ENCODE assay signal across 24 cellular contexts in the genomic region with DNA sequence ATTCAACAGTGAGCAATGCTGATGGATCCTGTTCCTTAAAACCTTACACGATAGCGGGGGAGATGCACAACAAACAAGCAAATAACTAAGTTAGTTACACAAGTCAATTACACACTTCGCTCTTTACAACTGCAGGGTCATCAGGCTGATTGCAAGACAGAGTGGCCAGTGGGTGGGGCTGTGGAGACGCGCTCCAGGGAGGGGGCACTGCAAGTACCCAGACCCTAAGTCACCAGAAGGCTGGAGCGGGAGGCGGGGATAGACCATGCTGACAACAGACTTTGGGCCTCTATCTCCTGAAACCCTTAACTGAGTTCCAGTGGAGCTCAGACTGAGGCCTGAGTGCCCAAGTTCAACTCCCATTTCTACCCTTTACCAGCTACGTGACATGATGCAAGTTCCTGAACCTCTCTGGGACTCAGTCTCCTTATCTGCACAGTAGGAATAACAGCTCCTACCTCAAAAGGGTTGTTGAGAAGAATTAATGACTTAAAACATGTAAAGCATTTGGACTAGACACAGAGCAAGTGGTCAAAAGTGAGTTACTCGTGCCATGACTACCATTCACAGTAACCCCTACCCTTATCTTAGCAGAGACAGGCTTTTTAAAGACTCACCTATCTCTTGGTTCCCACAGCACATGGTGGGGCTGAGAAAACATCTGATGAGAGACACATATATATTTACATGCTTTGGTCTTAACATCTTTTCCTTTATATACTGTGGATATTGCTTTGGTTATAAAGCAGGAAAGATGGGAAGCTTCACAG.
"Had no signal": no experiment of that assay in that cellular context is flagged by ENCODE, and none has a peak within 500 bp of the region (broad histone marks: within the 10 kb centered on the region; RNA-seq: fewer than 3 reads in every experiment).

No MANE protein-coding gene starts in this region.

- H3K27ac ChIP-seq: heart left ventricle, left ventricle myocardium inferior, pancreas, psoas muscle, thyroid gland, upper lobe of right lung had no signal

- H3K9me3 ChIP-seq: left ventricle myocardium inferior, pancreas, psoas muscle, thyroid gland, upper lobe of right lung had no signal

- H3K27ac Mint-ChIP-seq: activated CD8-positive, alpha-beta T cell treated with anti-CD3 and anti-CD28 coated beads, Interleukin-2, amount 10 ng/mL, durations not matched to agents 7 days and 5 days; activated naive CD4-positive, alpha-beta T cell treated with anti-CD3 and anti-CD28 coated beads, Interleukin-2, amount 50 U/mL, for 24 hours; activated T-helper 1 cell treated with anti-CD3 and anti-CD28 coated beads, Interleukin-12 subunit alpha, Interleukin-12 subunit beta, Interleukin-2, Interleukin-4 antibody, amounts not matched to agents 30 ng/mL and 10 ng/mL and 1 ng/mL, durations not matched to agents 14 hours and 24 hours and 36 hours; brain; natural killer cell treated with Interleukin-12 subunit alpha and Interleukin-12 subunit beta and Interleukin-15 and Interleukin-18, amount 100 ng/mL, for 72 hours; stimulated activated naive CD8-positive, alpha-beta T cell treated with anti-CD3 and anti-CD28 coated beads, Interleukin-15, Interleukin-2, amounts not matched to agents 100 ng/mL and 50 ng/mL, for 24 hours; T-helper 17 cell had no signal

- H3K27me3 Mint-ChIP-seq: activated naive CD4-positive, alpha-beta T cell treated with anti-CD3 and anti-CD28 coated beads, Interleukin-2, amount 50 U/mL, for 24 hours; brain; natural killer cell treated with Interleukin-12 subunit alpha and Interleukin-12 subunit beta and Interleukin-15 and Interleukin-18, amount 100 ng/mL, for 72 hours; stimulated activated naive CD8-positive, alpha-beta T cell treated with anti-CD3 and anti-CD28 coated beads, Interleukin-15, Interleukin-2, amounts not matched to agents 100 ng/mL and 50 ng/mL, for 24 hours; T-helper 17 cell had no signal

- H3K4me1 Mint-ChIP-seq: activated naive CD4-positive, alpha-beta T cell treated with anti-CD3 and anti-CD28 coated beads, Interleukin-2, amount 50 U/mL, for 24 hours; brain had no signal

- DNase-seq: activated CD4-positive, alpha-beta T cell treated with anti-CD3 and anti-CD28 coated beads, Interleukin-2, amount 50 U/mL, for 1 hour; activated CD4-positive, CD25-positive, alpha-beta regulatory T cell treated with anti-CD3 and anti-CD28 coated beads, Interleukin-2, amount 50 U/mL, for 72 hours; activated CD8-positive, alpha-beta T cell treated with anti-CD3 and anti-CD28 coated beads, Interleukin-2, amount 10 ng/mL, durations not matched to agents 7 days and 5 days; activated gamma-delta T cell; aorta; central memory CD4-positive, alpha-beta T cell; heart left ventricle; kidney glomerular epithelial cell; left ventricle myocardium inferior; mammary epithelial cell; pancreas; psoas muscle; right cardiac atrium; stimulated activated CD4-positive, alpha-beta T cell treated with anti-CD3 and anti-CD28 coated beads, Interleukin-1b, Interleukin-23, amount 100 ng/mL, for 48 hours; substantia nigra; SW 1271; T-helper 17 cell; thyroid gland; upper lobe of right lung had no signal

- ATAC-seq: activated CD8-positive, alpha-beta T cell treated with anti-CD3 and anti-CD28 coated beads, Interleukin-2, amount 10 ng/mL, durations not matched to agents 7 days and 5 days; heart left ventricle; natural killer cell treated with Interleukin-12 subunit alpha and Interleukin-12 subunit beta and Interleukin-15 and Interleukin-18, amount 100 ng/mL, for 72 hours; pancreas; psoas muscle; right cardiac atrium; T-helper 17 cell; upper lobe of right lung had no signal

- H3K36me3 ChIP-seq: heart left ventricle, left ventricle myocardium inferior, pancreas, thyroid gland, upper lobe of right lung had no signal

- H3K4me1 ChIP-seq: pancreas, psoas muscle, thyroid gland, upper lobe of right lung had no signal

- H3K27me3 ChIP-seq: heart left ventricle, pancreas, thyroid gland, upper lobe of right lung had no signal

- H3K4me3 Mint-ChIP-seq: activated CD8-positive, alpha-beta T cell treated with anti-CD3 and anti-CD28 coated beads, Interleukin-2, amount 10 ng/mL, durations not matched to agents 7 days and 5 days; activated naive CD4-positive, alpha-beta T cell treated with anti-CD3 and anti-CD28 coated beads, Interleukin-2, amount 50 U/mL, for 24 hours; activated T-helper 1 cell treated with anti-CD3 and anti-CD28 coated beads, Interleukin-12 subunit alpha, Interleukin-12 subunit beta, Interleukin-2, Interleukin-4 antibody, amounts not matched to agents 30 ng/mL and 10 ng/mL and 1 ng/mL, durations not matched to agents 14 hours and 24 hours and 36 hours; brain; natural killer cell treated with Interleukin-12 subunit alpha and Interleukin-12 subunit beta and Interleukin-15 and Interleukin-18, amount 100 ng/mL, for 72 hours; stimulated activated naive CD8-positive, alpha-beta T cell treated with anti-CD3 and anti-CD28 coated beads, Interleukin-15, Interleukin-2, amounts not matched to agents 100 ng/mL and 50 ng/mL, for 24 hours; T-helper 17 cell had no signal

- H3K9me3 Mint-ChIP-seq: activated naive CD4-positive, alpha-beta T cell treated with anti-CD3 and anti-CD28 coated beads, Interleukin-2, amount 50 U/mL, for 24 hours; natural killer cell treated with Interleukin-12 subunit alpha and Interleukin-12 subunit beta and Interleukin-15 and Interleukin-18, amount 100 ng/mL, for 72 hours; stimulated activated naive CD8-positive, alpha-beta T cell treated with anti-CD3 and anti-CD28 coated beads, Interleukin-15, Interleukin-2, amounts not matched to agents 100 ng/mL and 50 ng/mL, for 24 hours had no signal

- H3K4me3 ChIP-seq: heart left ventricle, left ventricle myocardium inferior, pancreas, psoas muscle, thyroid gland, upper lobe of right lung had no signal
